1 cellular context compared by ENCODE assay signal in genomic region chr17:68959117-68959516, GRCh38. TPM values are rescaled to one million over a fixed set of nuclear protein-coding genes. Genes with fewer than 3 reads are reported as not detected.
"Had no signal": no experiment of that assay in that cellular context is flagged by ENCODE, and none has a peak within 500 bp of the region (broad histone marks: within the 10 kb centered on the region; RNA-seq: fewer than 3 reads in every experiment).

No MANE protein-coding gene starts in this region.

RNA-seq across cellular contexts. Expression of gene ABCA8, which starts 3.9 kb away (rescaled TPM):
- total RNA-seq: LHCN-M2 had no signal
